20 cellular contexts compared by ENCODE assay signal in the genomic region with DNA sequence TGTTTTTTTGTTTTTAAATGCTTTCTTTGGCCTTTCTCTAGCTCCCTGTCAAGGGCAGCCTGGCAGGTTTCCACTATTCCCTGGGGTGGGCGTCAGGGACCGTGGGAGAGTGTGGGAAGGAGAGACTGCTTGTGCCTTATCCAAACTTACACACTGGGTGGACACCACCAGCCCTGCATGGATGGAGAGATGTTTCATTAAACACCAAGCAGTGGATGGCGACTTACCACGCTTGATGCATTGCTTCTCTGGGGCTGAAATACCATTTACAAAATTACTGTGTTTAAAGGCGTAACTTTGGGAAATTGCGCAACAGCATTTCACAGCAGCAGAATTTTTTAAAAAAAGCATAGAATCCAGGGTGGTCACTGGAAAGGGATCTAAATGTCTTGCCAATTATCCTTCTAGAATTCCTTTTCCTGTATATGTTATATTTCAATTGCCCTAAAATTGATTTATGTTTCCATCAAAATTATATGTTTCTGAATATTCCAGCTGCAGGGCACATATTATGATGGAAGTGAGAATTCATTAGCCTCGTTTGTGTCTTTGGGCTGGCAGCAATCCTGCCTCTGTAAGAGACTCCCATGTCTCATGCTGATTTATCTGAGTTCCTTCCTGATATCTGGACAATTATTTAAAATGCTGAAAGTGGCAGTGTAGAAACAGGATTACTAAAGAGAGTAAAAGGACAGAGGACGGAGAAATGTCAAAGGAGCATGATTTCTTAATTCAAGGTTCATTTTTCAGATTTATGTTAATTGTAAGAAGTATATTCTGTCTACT.
A peak's percentile ranks its signal among the peaks of the same experiment; 100 is the strongest.
DNase-seq lines count a peak whose midpoint lies in the region; ATAC-seq, FAIRE-seq and TF ChIP-seq lines count a peak whose summit lies in the region.
"Had no signal": no experiment of that assay in that cellular context is flagged by ENCODE, and none has a peak within 500 bp of the region (broad histone marks: within the 10 kb centered on the region; RNA-seq: fewer than 3 reads in every experiment).

No MANE protein-coding gene starts in this region.

- H3K36me3 ChIP-seq in kidney (ENCODE audit: control insufficient read depth in 1 of 2, insufficient read depth in 2 of 2, low read length in 2 of 2), result no peaks in the 10 kb centered on the region
- H3K36me3 ChIP-seq: MG63, SJCRH30 had no signal

- no peak overlapping the region for H3K4me3 ChIP-seq in A549
- no peak overlapping the region for H3K4me3 ChIP-seq in fibroblast of mammary gland (ENCODE audit: control insufficient read depth, low read depth, low read length)
- no peak overlapping the region for H3K4me3 ChIP-seq in kidney (ENCODE audit: low read length in 2 of 2)
- H3K4me3 ChIP-seq: GM23338, MG63, SJCRH30 had no signal

- TF ChIP-seq POLR2A in A549 (IDR thresholded peaks at IDR 0.05; ENCODE audit: low read length), result no peak

- no peak overlapping the region for H3K4me2 ChIP-seq in A549
- H3K4me2 ChIP-seq: GM23338 had no signal

- DNase-seq in A549 (ENCODE audit: low read depth in 1 of 2, low spot score in 1 of 2), result no peak
- peak; percentile 6 for DNase-seq in MV-4-11 (lab: John Stamatoyannopoulos, UW)
- peak; percentile 1 for DNase-seq in fibroblast of mammary gland (ENCODE audit: low read depth)
- DNase-seq in kidney, result peak; percentile 83
- DNase-seq in GOT3 (lab: John Stamatoyannopoulos, UW), result no peak
- DNase-seq in HCEC 1CT, result no peak
- no peak for DNase-seq in activated T-cell treated with anti-CD3 and anti-CD28 coated beads for 4 hours
- DNase-seq: COR-L47, HFFc6, Karpas-422, MG63, NCI-H1417 treated with DMSO at 0.1 percent for 48 hours, NCI-H1930, NCI-H446, OCI-M1, RPMI8226, SJCRH30 had no signal

- ATAC-seq in A549 (no peak), HG03521 (IDR thresholded peaks at IDR 0.05; ENCODE audit: unreplicated experiment) (no peak)
- ATAC-seq: GM23338 had no signal

- H3K27ac ChIP-seq in A549 (no peak overlapping the region), kidney (ENCODE audit: low read depth in 2 of 2, low read length in 2 of 2) (no peak overlapping the region)
- H3K27ac ChIP-seq: SJCRH30 had no signal

- intact Hi-C loops in kidney (cut with DNase I), result no loop called here

- TF ChIP-seq CTCF in A549 (IDR thresholded peaks at IDR 0.05) (no peak), fibroblast of mammary gland (conservative IDR thresholded peaks at IDR 0.05; ENCODE audit: control insufficient read depth, insufficient read depth, low read depth, low read length) (no peak), kidney (IDR thresholded peaks at IDR 0.05; ENCODE audit: borderline replicate concordance, extremely low read depth, insufficient read depth) (no peak)

- H3K4me1 ChIP-seq in A549, result no peaks in the 10 kb centered on the region
- no peaks in the 10 kb centered on the region for H3K4me1 ChIP-seq in kidney (ENCODE audit: control insufficient read depth in 1 of 2, insufficient read depth in 1 of 2, low read depth in 1 of 2, low read length in 2 of 2)
- H3K4me1 ChIP-seq: SJCRH30 had no signal

- H3K9ac ChIP-seq in kidney (ENCODE audit: low read length in 2 of 2), result no peak overlapping the region

- POLR2A ChIA-PET in A549 (lab: Yijun Ruan, JAX), result no interaction called here

- 12% methylated on average over 8 of the region's 8 CpGs for WGBS in A549 (ENCODE audit: missing lambda C conversion rate)

- CTCF ChIA-PET in A549 (lab: Yijun Ruan, JAX), result interaction anchor here (0.7 kb wide), 1 partner anchor 291 kb away, joined by 3 read pairs; no protein-coding TSS in a partner anchor

- H3K9me3 ChIP-seq in A549 (no peaks in the 10 kb centered on the region), kidney (ENCODE audit: control insufficient read depth in 1 of 2, low read length in 2 of 2) (no peaks in the 10 kb centered on the region)
- H3K9me3 ChIP-seq: MG63, SJCRH30 had no signal

- no peak for TF ChIP-seq EP300 in A549 (IDR thresholded peaks at IDR 0.05)

- TF ChIP-seq RAD21 in A549 (conservative IDR thresholded peaks at IDR 0.05 in 1 of 2, IDR thresholded peaks at IDR 0.05 in 1 of 2), result no peak

- no peak for FAIRE-seq in A549 (lab: Jason Lieb, UNC)
- FAIRE-seq in kidney (lab: Jason Lieb, UNC), result no peak
- FAIRE-seq: GM12892 had no signal

TF ChIP-seq in A549, 52 proteins besides CTCF, POLR2A, EP300 and RAD21:
- TF ChIP-seq GATA3 (IDR thresholded peaks at IDR 0.05; ENCODE audit: borderline replicate concordance) (no peak), CEBPB (IDR thresholded peaks at IDR 0.05) (peak; percentile 31 to 48; a peak in 2 of 4 replicates)

Comparison
In these comparisons a context has a peak if more than half of its experiments do, and no peak if none do; other contexts are left out.
1. DNase-seq: peak in MV-4-11 (single experiment), fibroblast of mammary gland (single experiment) and kidney (single experiment); none in A549 (0 of 2), GOT3 (single experiment), HCEC 1CT (single experiment) and activated T-cell treated with anti-CD3 and anti-CD28 coated beads for 4 hours (single experiment).